Comparison of ENCODE assay signal across 8 cellular contexts in genomic region chr2:207163815-207164747, GRCh38.
DNase-seq lines count a peak whose midpoint lies in the region; ATAC-seq, FAIRE-seq and TF ChIP-seq lines count a peak whose summit lies in the region.

No MANE protein-coding gene starts in this region.

- ATAC-seq in GM21423 (IDR thresholded peaks at IDR 0.05; ENCODE audit: unreplicated experiment), result no peak

- no peak for TF ChIP-seq CTCF in choroid plexus epithelial cell (conservative IDR thresholded peaks at IDR 0.05; ENCODE audit: low read depth, low read length)

- peak overlapping the region; percentile 88 for H3K4me3 ChIP-seq in choroid plexus epithelial cell (ENCODE audit: low read depth, low read length)

- DNase-seq in NCI-H748 (lab: John Stamatoyannopoulos, UW; ENCODE audit: unreplicated experiment) (peak; percentile 56), NCI-H748 treated with DMSO at 0.1 percent for 48 hours (lab: John Stamatoyannopoulos, UW) (no peak), RCC 7860 (ENCODE audit: low spot score) (peak; percentile 70), choroid plexus epithelial cell (ENCODE audit: low read depth) (peak; percentile 75), left kidney (ENCODE audit: low read depth, low spot score) (peak; percentile 81), NOMO-1 (lab: John Stamatoyannopoulos, UW; ENCODE audit: unreplicated experiment in 2 of 2) (no peak)
- DNase-seq in stimulated activated CD4-positive, alpha-beta T cell treated with anti-CD3 and anti-CD28 coated beads, TNF-alpha, amount 100 ng/mL, for 4 hours (ENCODE audit: low read depth in 3 of 3), result peak in 2 of 3 experiments; percentile 8 to 20

- no peak for FAIRE-seq in RCC 7860 (lab: Jason Lieb, UNC)

Comparison
In these comparisons a context has a peak if more than half of its experiments do, and no peak if none do; other contexts are left out.
1. DNase-seq: peak in NCI-H748 (single experiment), RCC 7860 (single experiment), choroid plexus epithelial cell (single experiment), left kidney (single experiment) and stimulated activated CD4-positive, alpha-beta T cell treated with anti-CD3 and anti-CD28 coated beads, TNF-alpha, amount 100 ng/mL, for 4 hours (2 of 3); none in NCI-H748 treated with DMSO at 0.1 percent for 48 hours (single experiment) and NOMO-1 (0 of 2).